Comparison of ENCODE assay signal across 8 cellular contexts in the genomic region with DNA sequence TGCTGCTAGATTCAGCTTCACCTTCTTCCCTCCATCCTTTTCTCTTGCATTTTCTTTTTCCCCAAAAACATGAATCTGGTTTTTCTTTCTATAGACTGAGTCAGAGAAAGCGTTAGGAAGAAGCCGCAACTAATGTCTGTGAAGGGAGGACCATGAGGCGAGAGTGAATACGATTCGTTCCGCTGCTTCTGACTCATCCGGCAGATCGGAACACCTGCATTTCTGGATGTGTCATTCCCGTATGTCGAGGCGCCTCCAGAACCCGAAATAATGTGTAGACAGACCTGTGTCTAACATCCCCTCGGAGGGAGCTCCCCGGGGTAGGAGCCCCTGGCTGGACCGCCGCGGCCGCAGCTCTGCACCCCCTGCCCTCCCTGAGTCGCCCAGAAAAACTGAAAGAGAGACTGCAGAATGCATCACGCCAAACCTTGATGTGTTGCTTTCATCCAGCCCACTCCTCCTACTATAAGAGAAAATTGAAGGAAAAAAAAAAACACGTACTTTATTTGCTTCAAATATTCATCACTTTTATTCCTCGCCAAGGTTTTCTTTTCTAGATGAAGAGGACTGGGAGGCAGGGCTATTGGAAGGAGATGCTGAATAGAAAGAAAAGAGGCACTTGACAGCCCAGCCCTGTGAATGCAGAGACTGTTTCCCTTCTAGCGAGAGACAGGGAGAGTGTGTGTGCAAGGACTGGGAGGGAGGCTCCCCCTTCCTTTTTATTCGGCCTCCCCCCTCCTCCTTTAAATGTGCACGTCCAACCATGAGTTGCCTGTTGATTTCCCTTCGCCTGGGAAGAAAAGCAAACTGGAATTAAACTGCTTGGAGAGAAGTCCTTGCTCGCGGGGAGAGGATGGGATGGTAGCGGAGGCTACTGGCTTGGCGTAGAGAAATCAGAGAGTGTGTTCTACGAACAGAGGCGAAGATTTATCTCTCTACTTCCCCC. TPM values are rescaled to one million over a fixed set of nuclear protein-coding genes. Genes with fewer than 3 reads are reported as not detected.
DNase-seq lines count a peak whose midpoint lies in the region; ATAC-seq and TF ChIP-seq lines count a peak whose summit lies in the region.

No MANE protein-coding gene starts in this region.

- ATAC-seq in GM18861 (IDR thresholded peaks at IDR 0.05; ENCODE audit: unreplicated experiment) = no peak

- no peak for TF ChIP-seq CTCF in coronary artery (IDR thresholded peaks at IDR 0.05)
- no peak for TF ChIP-seq CTCF in lower leg skin (IDR thresholded peaks at IDR 0.05)

- H3K27ac ChIP-seq in coronary artery (peak overlapping the region in 1 of 2 donors; percentile 68), temporal lobe (ENCODE audit: low read depth, low read length) (peak overlapping the region; percentile 80)

- peak; percentile 26 for DNase-seq in ELF-1 (ENCODE audit: low read depth, low spot score)
- peak; percentile 31 for DNase-seq in NCI-H774 (lab: John Stamatoyannopoulos, UW)
- DNase-seq in coronary artery (ENCODE audit: low spot score) = no peak
- DNase-seq in lower leg skin (ENCODE audit: low spot score in 2 of 2) = no peak
- DNase-seq in NAMALWA (ENCODE audit: low spot score) = no peak
- DNase-seq in NCI-H1694 (lab: John Stamatoyannopoulos, UW) = no peak

- 2% methylated on average over 31 to 32 of the region's 32 CpGs for WGBS in lower leg skin, 2 donors

- intact Hi-C loops in lower leg skin (cut with DNase I; ENCODE audit: low total_unique reads) = no loop called here

- no peak for TF ChIP-seq POLR2A in lower leg skin (IDR thresholded peaks at IDR 0.05)

- peak overlapping the region; percentile 71 for H3K4me3 ChIP-seq in coronary artery
- H3K4me3 ChIP-seq in lower leg skin (ENCODE audit: low read depth, poor library complexity, severe bottlenecking) = peak overlapping the region; percentile 1

RNA-seq across cellular contexts. Expression of a gene that starts 0.6 kb away (rescaled TPM):
- total RNA-seq in lower leg skin = 1 to 10 TPM in 3 of 4 donors, under 1 TPM in 1; 0.17 to 1.6 (median 1.2) TPM
- total RNA-seq in temporal lobe = 84.8 TPM

Comparison
In these comparisons a context has a peak if more than half of its experiments do, and no peak if none do; other contexts are left out.
1. DNase-seq: peak in ELF-1 (single experiment) and NCI-H774 (single experiment); none in coronary artery (single experiment), lower leg skin (0 of 2), NAMALWA (single experiment) and NCI-H1694 (single experiment).
2. RNA of a gene that starts 0.6 kb away (total RNA-seq): 84.8 TPM in temporal lobe (single experiment); 0.17 to 1.6 TPM in lower leg skin; every median in the first group is over 10 times any median in the second.